9 cellular contexts compared by ENCODE assay signal in genomic region chr1:28369225-28369517, GRCh38. TPM values are rescaled to one million over a fixed set of nuclear protein-coding genes. Genes with fewer than 3 reads are reported as not detected.
A peak's percentile ranks its signal among the peaks of the same experiment; 100 is the strongest.
DNase-seq lines count a peak whose midpoint lies in the region; FAIRE-seq and TF ChIP-seq lines count a peak whose summit lies in the region.
"Had no signal": no experiment of that assay in that cellular context is flagged by ENCODE, and none has a peak within 500 bp of the region (broad histone marks: within the 10 kb centered on the region; RNA-seq: fewer than 3 reads in every experiment).

No MANE protein-coding gene starts in this region.

- peaks cover 10% of the 10 kb centered on the region for H3K36me3 Mint-ChIP-seq in activated naive CD8-positive, alpha-beta T cell treated with anti-CD3 and anti-CD28 coated beads for 36 hours

- no peaks in the 10 kb centered on the region for H3K36me3 ChIP-seq in keratinocyte (ENCODE audit: control insufficient read depth in 2 of 2, extremely low read depth in 1 of 2, insufficient read depth in 2 of 2, low read length in 2 of 2)

- DNase-seq in DMS53 treated with DMSO at 0.1 percent for 48 hours (lab: John Stamatoyannopoulos, UW; ENCODE audit: unreplicated experiment), result peak; percentile 62
- DNase-seq in DMS53 (lab: John Stamatoyannopoulos, UW), result no peak
- no peak for DNase-seq in activated naive CD8-positive, alpha-beta T cell treated with anti-CD3 and anti-CD28 coated beads for 36 hours
- no peak for DNase-seq in keratinocyte (ENCODE audit: low read depth, low spot score)
- DNase-seq in substantia nigra (lab: John Stamatoyannopoulos, UW), result no peak
- DNase-seq in HPDE6-E6E7 (ENCODE audit: extremely low spot score), result no peak
- no peak for DNase-seq in NCI-H1092 (lab: John Stamatoyannopoulos, UW)
- DNase-seq in UCSD-AML1 (lab: John Stamatoyannopoulos, UW; ENCODE audit: unreplicated experiment), result no peak

- peak overlapping the region; percentile 94 for H3K4me3 Mint-ChIP-seq in activated naive CD8-positive, alpha-beta T cell treated with anti-CD3 and anti-CD28 coated beads for 36 hours

- H3K27ac ChIP-seq in keratinocyte (ENCODE audit: control insufficient read depth, insufficient read depth, low read length), result peak overlapping the region; percentile 86
- H3K27ac ChIP-seq in substantia nigra (ENCODE audit: low read depth, low read length, poor library complexity, severe bottlenecking), result peak overlapping the region; percentile 91

- H3K9ac ChIP-seq in keratinocyte (ENCODE audit: control insufficient read depth, extremely low read depth, insufficient read depth, low read length), result peak overlapping the region; percentile 92

- H3K4me1 Mint-ChIP-seq in activated naive CD8-positive, alpha-beta T cell treated with anti-CD3 and anti-CD28 coated beads for 36 hours, result peaks cover 28% of the 10 kb centered on the region

- H3K4me3 ChIP-seq in keratinocyte (ENCODE audit: control insufficient read depth in 2 of 3, extremely low read depth in 1 of 3, insufficient read depth in 2 of 3, low read depth in 1 of 3, low read length in 3 of 3), result peak overlapping the region; percentile 89 to 93 (median 91)

- no peak for FAIRE-seq in keratinocyte (lab: Jason Lieb, UNC)
- FAIRE-seq: A204.1 had no signal

- peak overlapping the region; percentile 87 for H3K4me2 ChIP-seq in keratinocyte (ENCODE audit: control insufficient read depth, extremely low read depth, insufficient read depth, low read depth, low read length)

- peak overlapping the region; percentile 96 for H3K27ac Mint-ChIP-seq in activated naive CD8-positive, alpha-beta T cell treated with anti-CD3 and anti-CD28 coated beads for 36 hours

- TF ChIP-seq CTCF in keratinocyte (optimal IDR thresholded peaks at IDR 0.05 in 1 of 3, IDR thresholded peaks at IDR 0.05 in 1 of 3, conservative IDR thresholded peaks at IDR 0.05 in 1 of 3; ENCODE audit: extremely low read depth in 1 of 3, insufficient read depth in 2 of 3, low read length in 3 of 3), result no peak

- dilution Hi-C loops in keratinocyte (cut with MboI; ENCODE audit: extremely low pct_ligation_motif_present, low sequenced_read_pairs), result no loop called here

- H3K4me1 ChIP-seq in keratinocyte (ENCODE audit: control insufficient read depth, extremely low read depth, insufficient read depth, low read length), result peaks cover 27% of the 10 kb centered on the region

- H3K79me2 ChIP-seq in keratinocyte (ENCODE audit: control insufficient read depth, insufficient read depth, low read length), result peaks cover 26% of the 10 kb centered on the region

- no peaks in the 10 kb centered on the region for H4K20me1 ChIP-seq in keratinocyte (ENCODE audit: control insufficient read depth, extremely low read depth, insufficient read depth, low read length)

- H3K9me3 Mint-ChIP-seq in activated naive CD8-positive, alpha-beta T cell treated with anti-CD3 and anti-CD28 coated beads for 36 hours, result no peaks in the 10 kb centered on the region

- peaks cover 2% of the 10 kb centered on the region for H3K9me1 ChIP-seq in keratinocyte (ENCODE audit: control insufficient read depth, extremely low read depth, insufficient read depth, low read length)

- peak overlapping the region; percentile 88 for H2AFZ ChIP-seq in keratinocyte (ENCODE audit: control insufficient read depth, low read length)

- no peaks in the 10 kb centered on the region for H3K27me3 ChIP-seq in keratinocyte (ENCODE audit: control insufficient read depth, extremely low read depth, insufficient read depth, low read length)

- H3K27me3 Mint-ChIP-seq in activated naive CD8-positive, alpha-beta T cell treated with anti-CD3 and anti-CD28 coated beads for 36 hours, result no peaks in the 10 kb centered on the region

- H3K9me3 ChIP-seq in keratinocyte (ENCODE audit: control insufficient read depth, low read depth, low read length), result no peaks in the 10 kb centered on the region

RNA-seq across cellular contexts. Expression of gene PHACTR4, which starts 0.4 kb away (rescaled TPM):
- total RNA-seq in activated naive CD8-positive, alpha-beta T cell treated with anti-CD3 and anti-CD28 coated beads for 36 hours, result 10 to 100 TPM; 23.9 TPM
- polyA plus RNA-seq in keratinocyte, result 8.0 to 12.2 TPM (median 9.4 TPM) in 3 replicates
- 34.2 TPM for polyA plus RNA-seq in keratinocyte (2011; ENCODE audit: low read depth)
- 8.9 and 12.9 TPM in 2 replicates for polyA plus RNA-seq in keratinocyte (2011; cell fraction: cytosol; rRNA removed)
- 23.9 and 25.0 TPM in 2 replicates for polyA plus RNA-seq in keratinocyte (2011; cell fraction: nucleus; rRNA removed)
- 19.9 and 26.2 TPM in 2 replicates for polyA plus RNA-seq in keratinocyte (2012; ENCODE audit: low replicate concordance)
- 11.9 to 29.5 TPM (median 15.6 TPM) in 3 replicates for polyA minus RNA-seq in keratinocyte
- polyA minus RNA-seq in keratinocyte (2011; cell fraction: cytosol; rRNA and poly(A)+ RNA removed), result 9.2 TPM
- 9.3 and 25.8 TPM in 2 replicates for polyA minus RNA-seq in keratinocyte (2011; cell fraction: nucleus; rRNA and poly(A)+ RNA removed)

RNA-seq across cellular contexts. Expression of gene MED18, which starts 40.3 kb away (rescaled TPM):
- total RNA-seq in activated naive CD8-positive, alpha-beta T cell treated with anti-CD3 and anti-CD28 coated beads for 36 hours, result 10 to 100 TPM; 15.0 to 17.1 TPM
- 23.5 to 26.7 TPM (median 23.8 TPM) in 3 replicates for polyA plus RNA-seq in keratinocyte
- polyA plus RNA-seq in keratinocyte (2011; ENCODE audit: low read depth), result 7.5 TPM
- 21.8 and 27.4 TPM in 2 replicates for polyA plus RNA-seq in keratinocyte (2011; cell fraction: cytosol; rRNA removed)
- polyA plus RNA-seq in keratinocyte (2011; cell fraction: nucleus; rRNA removed), result 26.9 and 31.7 TPM in 2 replicates
- polyA plus RNA-seq in keratinocyte (2012; ENCODE audit: low replicate concordance), result 20.8 and 25.5 TPM in 2 replicates
- 31.4 to 78.0 TPM (median 57.1 TPM) in 3 replicates for polyA minus RNA-seq in keratinocyte
- 25.5 TPM for polyA minus RNA-seq in keratinocyte (2011; cell fraction: cytosol; rRNA and poly(A)+ RNA removed)
- 11.0 and 17.6 TPM in 2 replicates for polyA minus RNA-seq in keratinocyte (2011; cell fraction: nucleus; rRNA and poly(A)+ RNA removed)
